8 cellular contexts compared by ENCODE assay signal in genomic region chr20:54199721-54200176, GRCh38. TPM values are rescaled to one million over a fixed set of nuclear protein-coding genes. Genes with fewer than 3 reads are reported as not detected.
DNase-seq lines count a peak whose midpoint lies in the region; ATAC-seq and TF ChIP-seq lines count a peak whose summit lies in the region.

No MANE protein-coding gene starts in this region.

- no peak overlapping the region for H2BK120ac ChIP-seq in trophoblast cell (ENCODE audit: insufficient read depth, low read length, poor library complexity)

- CTCF ChIA-PET in AG04449 (lab: Yijun Ruan, JAX), result interaction anchor here (0.6 to 19.1 kb wide), 37 partner anchors 10 to 450 kb away, joined by 3 to 1179 read pairs (median 4); partner anchors contain the start of gene PFDN4
- CTCF ChIA-PET in activated naive CD4-positive, alpha-beta T cell treated with anti-CD3 and anti-CD28 coated beads for 36 hours (lab: Charles Lee), result interaction anchor here (0.6 to 10.3 kb wide), 29 partner anchors 9 to 448 kb away, joined by 3 to 232 read pairs (median 4); partner anchors contain the start of gene PFDN4

- H3K9ac ChIP-seq in MM.1S (ENCODE audit: low read length) (no peak overlapping the region), trophoblast cell (ENCODE audit: low read length) (no peak overlapping the region)

- no peak overlapping the region for H3K4me3 ChIP-seq in AG04449 (ENCODE audit: low read depth, low read length)
- no peak overlapping the region for H3K4me3 ChIP-seq in MM.1S (ENCODE audit: low read length)
- H3K4me3 ChIP-seq in trophoblast cell (ENCODE audit: low read depth, low read length), result no peak overlapping the region
- H3K4me3 ChIP-seq in vagina, result no peak overlapping the region

- H4K8ac ChIP-seq in trophoblast cell (ENCODE audit: low read depth, low read length), result no peak overlapping the region

- H3K27me3 ChIP-seq in MM.1S (replicated peaks; ENCODE audit: insufficient read depth, low read length) (no peaks in the 10 kb centered on the region), trophoblast cell (ENCODE audit: insufficient read depth, low read length) (no peaks in the 10 kb centered on the region), vagina (no peaks in the 10 kb centered on the region)

- no peak overlapping the region for H2AK5ac ChIP-seq in trophoblast cell (ENCODE audit: low read length)

- no peak overlapping the region for H4K12ac ChIP-seq in trophoblast cell (ENCODE audit: low read depth, low read length)

- POLR2A ChIA-PET in AG04449 (lab: Yijun Ruan, JAX), result no interaction called here

- H3K36me3 ChIP-seq in MM.1S (replicated peaks; ENCODE audit: insufficient read depth, low read length), result no peaks in the 10 kb centered on the region
- H3K36me3 ChIP-seq in trophoblast cell (ENCODE audit: control insufficient read depth in 1 of 2, insufficient read depth in 2 of 2, low read length in 2 of 2), result no peaks in the 10 kb centered on the region
- H3K36me3 ChIP-seq in vagina, result no peaks in the 10 kb centered on the region

- H3K4me1 ChIP-seq in MM.1S (ENCODE audit: low read length), result no peaks in the 10 kb centered on the region
- H3K4me1 ChIP-seq in trophoblast cell (ENCODE audit: control insufficient read depth in 1 of 2, insufficient read depth in 2 of 2, low read length in 2 of 2), result peaks cover 9 to 12% of the 10 kb centered on the region in 2 experiments
- no peaks in the 10 kb centered on the region for H3K4me1 ChIP-seq in vagina

- no peak overlapping the region for H3K18ac ChIP-seq in trophoblast cell (ENCODE audit: low read length)

- no peaks in the 10 kb centered on the region for H3K9me3 ChIP-seq in MM.1S (replicated peaks; ENCODE audit: insufficient read depth, low read length)
- H3K9me3 ChIP-seq in trophoblast cell (ENCODE audit: insufficient read depth, low read depth, low read length), result no peaks in the 10 kb centered on the region
- no peaks in the 10 kb centered on the region for H3K9me3 ChIP-seq in vagina

- H3K27ac ChIP-seq in MM.1S (ENCODE audit: low read length) (no peak overlapping the region), trophoblast cell (ENCODE audit: low read depth, low read length) (no peak overlapping the region), vagina (no peak overlapping the region)

- no peak for TF ChIP-seq POLR2A in vagina (IDR thresholded peaks at IDR 0.05)

- no peaks in the 10 kb centered on the region for H3K27me3 Mint-ChIP-seq in activated naive CD4-positive, alpha-beta T cell treated with anti-CD3 and anti-CD28 coated beads for 36 hours (ENCODE audit: low read depth)

- H2BK12ac ChIP-seq in trophoblast cell (ENCODE audit: low read length), result no peak overlapping the region

- no peak overlapping the region; the same call in 1 of the 2 replicates for H3K4me2 ChIP-seq in MM.1S (ENCODE audit: low read depth, low read length)
- no peak overlapping the region for H3K4me2 ChIP-seq in trophoblast cell (ENCODE audit: low read length)

- H3K4ac ChIP-seq in trophoblast cell (ENCODE audit: low read depth, low read length), result no peak overlapping the region

- peaks cover 2% of the 10 kb centered on the region for H3K79me1 ChIP-seq in trophoblast cell (ENCODE audit: low read length)

- H3K9me3 Mint-ChIP-seq in activated naive CD4-positive, alpha-beta T cell treated with anti-CD3 and anti-CD28 coated beads for 36 hours, result no peaks in the 10 kb centered on the region

- no peak overlapping the region for H3K27ac Mint-ChIP-seq in activated naive CD4-positive, alpha-beta T cell treated with anti-CD3 and anti-CD28 coated beads for 36 hours

- intact Hi-C loops in activated naive CD4-positive, alpha-beta T cell treated with anti-CD3 and anti-CD28 coated beads for 36 hours (cut with micrococcal nuclease), result loop anchor here (1.0 to 2.0 kb wide), 4 partner anchors 96 to 448 kb away; no protein-coding TSS in a partner anchor
- intact Hi-C loops in vagina (cut with DNase I), result loop anchor here (10.0 kb wide), 1 partner anchor 95 kb away; no protein-coding TSS in a partner anchor

- H3K4me1 Mint-ChIP-seq in activated naive CD4-positive, alpha-beta T cell treated with anti-CD3 and anti-CD28 coated beads for 36 hours (ENCODE audit: low read depth), result no peaks in the 10 kb centered on the region

- TF ChIP-seq CTCF in AG04449 (IDR thresholded peaks at IDR 0.05; ENCODE audit: insufficient read depth, low read length, missing control alignments), result peak; percentile 88
- TF ChIP-seq CTCF in MM.1S (IDR thresholded peaks at IDR 0.05; ENCODE audit: low read length), result peak; percentile 95
- peak; percentile 60 to 85 (median 82) for TF ChIP-seq CTCF in vagina (IDR thresholded peaks at IDR 0.05)

- no peak overlapping the region for H3K23ac ChIP-seq in trophoblast cell (ENCODE audit: low read length)

- no peak overlapping the region for H3K14ac ChIP-seq in trophoblast cell (ENCODE audit: low read length)

- no peaks in the 10 kb centered on the region for H3F3A ChIP-seq in MM.1S (ENCODE audit: insufficient read depth, low read length)

- H4K20me1 ChIP-seq in MM.1S (ENCODE audit: insufficient read depth, low read length), result no peaks in the 10 kb centered on the region

- no peaks in the 10 kb centered on the region for H3K79me2 ChIP-seq in MM.1S (ENCODE audit: low read length)
- H3K79me2 ChIP-seq in trophoblast cell (ENCODE audit: control insufficient read depth, insufficient read depth, low read length, poor library complexity), result no peaks in the 10 kb centered on the region

- no CpG with 5 or more reads among the region's 7 CpGs for WGBS in trophoblast cell (ENCODE audit: extremely low coverage, insufficient coverage, insufficient read length)

- H4K91ac ChIP-seq in trophoblast cell (ENCODE audit: low read depth, low read length), result no peak overlapping the region

- no peaks in the 10 kb centered on the region for H3K9me2 ChIP-seq in MM.1S (replicated peaks; ENCODE audit: insufficient read depth, low read length)

- H2AFZ ChIP-seq in MM.1S (ENCODE audit: low read length), result 0 out of 2 replicates have a peak overlapping the region, but pooled peaks have one; percentile 25
- H2AFZ ChIP-seq in trophoblast cell (ENCODE audit: insufficient read depth, low read length, poor library complexity), result no peak overlapping the region

- no peak overlapping the region for H3K4me3 Mint-ChIP-seq in activated naive CD4-positive, alpha-beta T cell treated with anti-CD3 and anti-CD28 coated beads for 36 hours

- peak; percentile 37 for DNase-seq in AG04449 (ENCODE audit: low read depth, low spot score)
- DNase-seq in MM.1S, result peak; percentile 62
- DNase-seq in activated naive CD4-positive, alpha-beta T cell treated with anti-CD3 and anti-CD28 coated beads for 36 hours, result peak; percentile 80
- peak; percentile 39 for DNase-seq in glomerular endothelial cell (ENCODE audit: extremely low read depth, low read depth, low spot score)
- peak; percentile 79 to 94 for DNase-seq in trophoblast cell
- peak in 1 of 2 donors; percentile 88 for DNase-seq in vagina (ENCODE audit: extremely low spot score in 2 of 2)

- no peak overlapping the region for H2BK5ac ChIP-seq in trophoblast cell (ENCODE audit: low read depth, low read length, poor library complexity)

- H3K36me3 Mint-ChIP-seq in activated naive CD4-positive, alpha-beta T cell treated with anti-CD3 and anti-CD28 coated beads for 36 hours (ENCODE audit: low read depth), result no peaks in the 10 kb centered on the region

- peak; percentile 48 for ATAC-seq in GM18517 (IDR thresholded peaks at IDR 0.05; ENCODE audit: unreplicated experiment)
- ATAC-seq in SK-N-SH treated with all-trans-retinoic acid at 6 μM for 48 hours, result peak; percentile 81

TF ChIP-seq in SK-N-SH treated with all-trans-retinoic acid at 6 μM for 48 hours, 23 proteins besides CTCF, POLR2A, EP300 and RAD21:
- TF ChIP-seq SNAI2 (CRISPR knock-in tag; IDR thresholded peaks at IDR 0.05) (no peak), ESRRG (CRISPR knock-in tag; IDR thresholded peaks at IDR 0.05) (no peak), OSR1 (CRISPR knock-in tag; IDR thresholded peaks at IDR 0.05) (no peak), ZC3H10 (CRISPR knock-in tag; IDR thresholded peaks at IDR 0.05) (no peak), BACH2 (CRISPR knock-in tag; IDR thresholded peaks at IDR 0.05; ENCODE audit: borderline replicate concordance) (no peak), ZNF8 (CRISPR knock-in tag; IDR thresholded peaks at IDR 0.05) (no peak), TOX (CRISPR knock-in tag; IDR thresholded peaks at IDR 0.05; ENCODE audit: borderline replicate concordance) (no peak), ZFP30 (CRISPR knock-in tag; IDR thresholded peaks at IDR 0.05) (no peak)
- TF ChIP-seq, protein P1, sequence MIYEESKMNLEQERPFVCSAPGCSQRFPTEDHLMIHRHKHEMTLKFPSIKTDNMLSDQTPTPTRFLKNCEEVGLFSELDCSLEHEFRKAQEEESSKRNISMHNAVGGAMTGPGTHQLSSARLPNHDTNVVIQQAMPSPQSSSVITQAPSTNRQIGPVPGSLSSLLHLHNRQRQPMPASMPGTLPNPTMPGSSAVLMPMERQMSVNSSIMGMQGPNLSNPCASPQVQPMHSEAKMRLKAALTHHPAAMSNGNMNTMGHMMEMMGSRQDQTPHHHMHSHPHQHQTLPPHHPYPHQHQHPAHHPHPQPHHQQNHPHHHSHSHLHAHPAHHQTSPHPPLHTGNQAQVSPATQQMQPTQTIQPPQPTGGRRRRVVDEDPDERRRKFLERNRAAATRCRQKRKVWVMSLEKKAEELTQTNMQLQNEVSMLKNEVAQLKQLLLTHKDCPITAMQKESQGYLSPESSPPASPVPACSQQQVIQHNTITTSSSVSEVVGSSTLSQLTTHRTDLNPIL (CRISPR knock-in tag; IDR thresholded peaks at IDR 0.05; ENCODE audit: low read depth), result no peak
- TF ChIP-seq, protein P2, sequence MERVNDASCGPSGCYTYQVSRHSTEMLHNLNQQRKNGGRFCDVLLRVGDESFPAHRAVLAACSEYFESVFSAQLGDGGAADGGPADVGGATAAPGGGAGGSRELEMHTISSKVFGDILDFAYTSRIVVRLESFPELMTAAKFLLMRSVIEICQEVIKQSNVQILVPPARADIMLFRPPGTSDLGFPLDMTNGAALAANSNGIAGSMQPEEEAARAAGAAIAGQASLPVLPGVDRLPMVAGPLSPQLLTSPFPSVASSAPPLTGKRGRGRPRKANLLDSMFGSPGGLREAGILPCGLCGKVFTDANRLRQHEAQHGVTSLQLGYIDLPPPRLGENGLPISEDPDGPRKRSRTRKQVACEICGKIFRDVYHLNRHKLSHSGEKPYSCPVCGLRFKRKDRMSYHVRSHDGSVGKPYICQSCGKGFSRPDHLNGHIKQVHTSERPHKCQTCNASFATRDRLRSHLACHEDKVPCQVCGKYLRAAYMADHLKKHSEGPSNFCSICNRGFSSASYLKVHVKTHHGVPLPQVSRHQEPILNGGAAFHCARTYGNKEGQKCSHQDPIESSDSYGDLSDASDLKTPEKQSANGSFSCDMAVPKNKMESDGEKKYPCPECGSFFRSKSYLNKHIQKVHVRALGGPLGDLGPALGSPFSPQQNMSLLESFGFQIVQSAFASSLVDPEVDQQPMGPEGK (CRISPR knock-in tag; IDR thresholded peaks at IDR 0.05; ENCODE audit: borderline replicate concordance), result no peak
TF ChIP-seq in SK-N-SH treated with all-trans-retinoic acid at 6 μM for 48 hours: peak in this region for 0.

RNA-seq across cellular contexts. Expression of gene PFDN4, which starts 8.1 kb away (rescaled TPM):
- total RNA-seq in activated naive CD4-positive, alpha-beta T cell treated with anti-CD3 and anti-CD28 coated beads for 36 hours, result 10 to 100 TPM; 48.8 to 53.3 TPM
- 56.6 and 78.3 TPM in 2 replicates for total RNA-seq in glomerular endothelial cell
- 157 and 160 TPM in 2 replicates for polyA plus RNA-seq in trophoblast cell (2013)
- 45.7 TPM for total RNA-seq in vagina

RNA-seq across cellular contexts. Expression of gene CYP24A1, which starts 26.0 kb away (rescaled TPM):
- total RNA-seq in activated naive CD4-positive, alpha-beta T cell treated with anti-CD3 and anti-CD28 coated beads for 36 hours, result not detected
- total RNA-seq in glomerular endothelial cell (not detected in 2 replicates), vagina (5.9 TPM)
- 4.6 and 4.7 TPM in 2 replicates for polyA plus RNA-seq in trophoblast cell (2013)
